In the genomic region with DNA sequence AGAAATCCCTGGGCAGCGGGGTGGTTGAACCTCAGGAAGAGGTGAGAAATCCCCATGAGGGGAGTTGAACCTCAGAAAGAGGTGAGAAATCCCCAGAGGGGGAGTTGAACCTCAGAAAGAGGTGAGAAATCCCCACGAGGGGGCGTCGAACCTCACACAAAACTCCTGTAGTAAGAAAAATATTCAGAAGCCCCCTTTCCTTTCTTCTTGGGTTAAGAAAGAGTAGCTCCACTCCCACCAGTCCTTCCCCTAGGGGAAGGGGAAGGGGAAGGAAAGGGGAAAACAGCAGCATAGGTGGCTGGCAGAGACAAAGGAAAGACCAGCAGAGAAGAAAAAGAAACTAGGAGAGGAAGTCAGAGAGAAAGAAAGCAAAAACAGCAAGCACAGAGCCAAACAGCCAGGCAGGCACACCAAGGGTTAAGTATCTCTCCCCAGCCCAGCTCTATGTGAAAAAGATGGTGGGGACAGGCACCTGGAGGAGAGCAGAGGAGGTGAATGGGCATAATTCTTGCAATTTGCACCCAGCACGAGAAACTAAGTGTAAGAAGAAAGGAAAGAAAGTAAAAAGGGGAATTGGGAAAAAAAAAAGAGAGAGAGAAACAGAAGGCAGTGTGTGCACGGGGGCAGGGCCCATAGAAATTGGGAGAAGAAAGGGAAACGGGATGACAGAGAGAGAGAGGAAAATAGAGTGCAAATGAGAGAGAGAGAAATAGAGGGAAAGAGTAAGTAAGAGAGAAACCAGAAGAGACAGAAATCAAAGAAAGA, we compare ENCODE assay signal across 14 cellular contexts.
DNase-seq lines count a peak whose midpoint lies in the region; FAIRE-seq and TF ChIP-seq lines count a peak whose summit lies in the region.
"Had no signal": no experiment of that assay in that cellular context is flagged by ENCODE, and none has a peak within 500 bp of the region (broad histone marks: within the 10 kb centered on the region; RNA-seq: fewer than 3 reads in every experiment).

No MANE protein-coding gene starts in this region.

- no peaks in the 10 kb centered on the region for H3K27me3 Mint-ChIP-seq in type B pancreatic cell
- H3K27me3 Mint-ChIP-seq: IgD-negative memory B cell had no signal

- intact Hi-C loops in dorsolateral prefrontal cortex (cut with DNase I), result no loop called here

- H3K27ac Mint-ChIP-seq in type B pancreatic cell, result peak overlapping the region; percentile 7
- H3K27ac Mint-ChIP-seq: IgD-negative memory B cell; T-helper 2 cell treated with Interferon-gamma antibody and Interleukin-4, amounts not matched to agents 5 μg/mL and 100 μg/mL, for 36 hours had no signal

- no peak overlapping the region for H3K14ac ChIP-seq in H1 (ENCODE audit: insufficient read length)

- H3K4ac ChIP-seq in H1 (replicated peaks; ENCODE audit: insufficient read length, low read depth, low read length), result no peak overlapping the region

- no peak overlapping the region for H2AK5ac ChIP-seq in H1 (ENCODE audit: low read depth, low read length)

- H3K27me3 ChIP-seq in H1 (replicated peaks in 1 of 4; ENCODE audit: control insufficient read depth in 3 of 4, extremely low read depth in 1 of 4, insufficient read depth in 3 of 4, low read length in 3 of 4) (no peaks in the 10 kb centered on the region), dorsolateral prefrontal cortex (no peaks in the 10 kb centered on the region)
- H3K27me3 ChIP-seq: BE2C had no signal

- TF ChIP-seq POLR2A in H1 (IDR thresholded peaks at IDR 0.05; ENCODE audit: control extremely low read depth in 1 of 2, low read depth in 2 of 2, low read length in 2 of 2), result no peak

- no peak overlapping the region for H3K27ac ChIP-seq in H1 (ENCODE audit: low read depth, low read length)
- no peak overlapping the region for H3K27ac ChIP-seq in dorsolateral prefrontal cortex

- H3K4me3 ChIP-seq in H1 (ENCODE audit: extremely low read depth in 1 of 4, insufficient read depth in 2 of 4, low read depth in 3 of 4, low read length in 4 of 4), result peak overlapping the region in 3 of 4 experiments; percentile 22 to 52 (median 24); a peak in 5 of 8 replicates
- no peak overlapping the region for H3K4me3 ChIP-seq in dorsolateral prefrontal cortex

- no peaks in the 10 kb centered on the region for H3K9me3 Mint-ChIP-seq in type B pancreatic cell
- H3K9me3 Mint-ChIP-seq: IgD-negative memory B cell had no signal

- no peaks in the 10 kb centered on the region for H3K36me3 ChIP-seq in H1 (ENCODE audit: control insufficient read depth in 2 of 4, insufficient read depth in 4 of 4, low read length in 3 of 4)
- H3K36me3 ChIP-seq: BE2C had no signal

- no peak overlapping the region for H2BK5ac ChIP-seq in H1 (ENCODE audit: low read depth, low read length)

- POLR2A ChIA-PET in H1 (lab: Charles Lee; ENCODE audit: partially characterized antibody), result no interaction called here

- H2AFZ ChIP-seq in H1 (ENCODE audit: low read length), result peak overlapping the region; percentile 97

- H2BK120ac ChIP-seq in H1 (replicated peaks; ENCODE audit: low read depth, low read length), result no peak overlapping the region

- H3K4me1 ChIP-seq in H1 (replicated peaks in 1 of 4; ENCODE audit: control insufficient read depth in 3 of 4, insufficient read depth in 4 of 4, low read length in 3 of 4), result no peaks in the 10 kb centered on the region
- H3K4me1 ChIP-seq: BE2C had no signal

- H4K5ac ChIP-seq in H1 (ENCODE audit: insufficient read length, low read depth, low read length), result no peak overlapping the region

- H4K91ac ChIP-seq in H1 (replicated peaks; ENCODE audit: insufficient read length, low read length), result no peak overlapping the region

- no peaks in the 10 kb centered on the region for H3K36me3 Mint-ChIP-seq in type B pancreatic cell
- H3K36me3 Mint-ChIP-seq: IgD-negative memory B cell had no signal

- H2BK12ac ChIP-seq in H1 (ENCODE audit: low read depth, low read length), result no peak overlapping the region

- H3K9me3 ChIP-seq in H1 (ENCODE audit: insufficient read depth in 2 of 2, low read depth in 1 of 2, low read length in 1 of 2), result no peaks in the 10 kb centered on the region
- H3K9me3 ChIP-seq: BE2C had no signal

- no peak overlapping the region for H3K18ac ChIP-seq in H1 (ENCODE audit: extremely low read depth, low read length)

- H3K9ac ChIP-seq in H1 (replicated peaks in 1 of 4; ENCODE audit: extremely low read depth in 1 of 4, low read depth in 3 of 4, low read length in 3 of 4), result no peak overlapping the region

- H3K23ac ChIP-seq in H1 (ENCODE audit: insufficient read length), result no peak overlapping the region

- no peak overlapping the region for H4K8ac ChIP-seq in H1 (ENCODE audit: extremely low read depth, insufficient read depth, low read length)

- CTCF ChIA-PET in H1 (lab: Charles Lee; ENCODE audit: partially characterized antibody), result interaction anchor here (0.7 to 1.1 kb wide), 3 partner anchors 139 to 233 kb away, joined by 3 to 4 read pairs (median 4); no protein-coding TSS in a partner anchor

- 40% methylated on average over 6 of the region's 7 CpGs; no CpG with 5 or more reads in 1 of the 2 experiments for WGBS in H1 (ENCODE audit: extremely low coverage in 1 of 2, insufficient coverage in 1 of 2, insufficient read length in 1 of 2, insufficient replicate concordance in 2 of 2, low coverage in 1 of 2, low lambda C conversion rate in 2 of 2, missing lambda C conversion rate in 1 of 2), 2 experiments

- H2BK15ac ChIP-seq in H1 (ENCODE audit: low read length), result no peak overlapping the region

- no peak for TF ChIP-seq EP300 in H1 (IDR thresholded peaks at IDR 0.05; ENCODE audit: borderline replicate concordance in 1 of 2, low read depth in 2 of 2, low read length in 2 of 2)

- no peak overlapping the region for H2BK20ac ChIP-seq in H1 (ENCODE audit: low read length)

- no peaks in the 10 kb centered on the region for H3K79me2 ChIP-seq in H1 (ENCODE audit: control insufficient read depth in 1 of 2, insufficient read depth in 2 of 2, low read length in 2 of 2)

- 0 out of 4 replicates have a peak, but pooled peaks of 1 of the 2 experiments have one; percentile 4 for TF ChIP-seq RAD21 in H1 (IDR thresholded peaks at IDR 0.05 in 1 of 2, conservative IDR thresholded peaks at IDR 0.05 in 1 of 2; ENCODE audit: low read depth in 2 of 2, low read length in 2 of 2)

- no peaks in the 10 kb centered on the region for H3K79me1 ChIP-seq in H1 (ENCODE audit: low read depth, low read length)

- H3K4me1 Mint-ChIP-seq in type B pancreatic cell (ENCODE audit: unreplicated experiment), result peaks cover 11% of the 10 kb centered on the region

- no peaks in the 10 kb centered on the region for H4K20me1 ChIP-seq in H1 (replicated peaks in 1 of 2; ENCODE audit: control insufficient read depth in 1 of 2, insufficient read depth in 2 of 2, low read length in 2 of 2)

- TF ChIP-seq CTCF in H1 (IDR thresholded peaks at IDR 0.05; ENCODE audit: control extremely low read depth in 1 of 3, insufficient read depth in 1 of 3, low read depth in 1 of 3, low read length in 3 of 3) (peak in 1 of 3 experiments; percentile 12; a peak in 1 of 4 replicates), type B pancreatic cell (conservative IDR thresholded peaks at IDR 0.05) (peak; percentile 43), dorsolateral prefrontal cortex (IDR thresholded peaks at IDR 0.05 in 54 of 56, conservative IDR thresholded peaks at IDR 0.05 in 2 of 56; ENCODE audit: low read depth in 1 of 56, partially characterized antibody in 56 of 56) (no peak)

- peak; percentile 66 for DNase-seq in activated effector memory CD4-positive, alpha-beta T cell treated with anti-CD3 and anti-CD28 coated beads, Interleukin-2, amount 50 U/mL, for 16 hours
- DNase-seq in activated effector memory CD4-positive, alpha-beta T cell treated with Interleukin-2 at 50 U/mL for 16 hours, result no peak
- peak; percentile 15 for DNase-seq in M059J (ENCODE audit: low read depth)
- peak; percentile 7 to 56 for DNase-seq in H1 (ENCODE audit: low read depth in 1 of 2, low spot score in 2 of 2)
- no peak for DNase-seq in type B pancreatic cell (ENCODE audit: extremely low spot score, unreplicated experiment)
- no peak for DNase-seq in stimulated activated naive CD4-positive, alpha-beta T cell (lab: John Stamatoyannopoulos, UW)
- DNase-seq in dorsolateral prefrontal cortex, result no peak
- DNase-seq in NCI-H1048 (lab: John Stamatoyannopoulos, UW), result no peak
- DNase-seq: activated gamma-delta T cell treated with Interleukin-2 at 50 U/mL for 16 hours; BE2C; effector memory CD8-positive, alpha-beta T cell; kidney had no signal

- peak overlapping the region; percentile 1 for H3K4me3 Mint-ChIP-seq in type B pancreatic cell
- H3K4me3 Mint-ChIP-seq: effector memory CD8-positive, alpha-beta T cell; T-helper 2 cell treated with Interferon-gamma antibody and Interleukin-4, amounts not matched to agents 5 μg/mL and 100 μg/mL, for 36 hours had no signal

- no peaks in the 10 kb centered on the region for H3K23me2 ChIP-seq in H1 (ENCODE audit: low read depth, low read length)

- no peak overlapping the region for H3K56ac ChIP-seq in H1 (replicated peaks; ENCODE audit: insufficient read length, low read depth, low read length)

- FAIRE-seq in H1 (lab: Jason Lieb, UNC), result peak; percentile 73

- H3K4me2 ChIP-seq in H1 (ENCODE audit: insufficient read depth in 1 of 2, low read depth in 2 of 2, low read length in 2 of 2), result peak overlapping the region; percentile 50 to 65; a peak in 3 of 4 replicates

TF ChIP-seq in H1, 55 proteins besides CTCF, POLR2A, EP300 and RAD21:
- TF ChIP-seq ASH2L (IDR thresholded peaks at IDR 0.05; ENCODE audit: low read length), result peak; percentile 71
- peak; percentile 52; the same call in 1 of the 2 replicates for TF ChIP-seq YY1 (IDR thresholded peaks at IDR 0.05; ENCODE audit: low read depth, low read length)
- TF ChIP-seq KDM1A (IDR thresholded peaks at IDR 0.05; ENCODE audit: borderline replicate concordance, low read length), result 0 out of 2 replicates have a peak, but pooled peaks have one; percentile 22
- TF ChIP-seq NANOG (IDR thresholded peaks at IDR 0.05; ENCODE audit: insufficient read depth, low read depth, low read length, poor library complexity, severe bottlenecking), result no peak
- no peak for TF ChIP-seq HDAC6 (IDR thresholded peaks at IDR 0.05; ENCODE audit: low read depth, low read length)

Comparison
In these comparisons a context has a peak if more than half of its experiments do, and no peak if none do; other contexts are left out.
1. DNase-seq: peak in activated effector memory CD4-positive, alpha-beta T cell treated with anti-CD3 and anti-CD28 coated beads, Interleukin-2, amount 50 U/mL, for 16 hours (single experiment), M059J (single experiment) and H1 (2 of 2); none in activated effector memory CD4-positive, alpha-beta T cell treated with Interleukin-2 at 50 U/mL for 16 hours (single experiment), type B pancreatic cell (single experiment), stimulated activated naive CD4-positive, alpha-beta T cell (0 of 6), dorsolateral prefrontal cortex (0 of 10) and NCI-H1048 (single experiment).
2. H3K4me3 ChIP-seq: peak in H1 (3 of 4); none in dorsolateral prefrontal cortex (0 of 59).